23 cellular contexts compared by ENCODE assay signal in the genomic region with DNA sequence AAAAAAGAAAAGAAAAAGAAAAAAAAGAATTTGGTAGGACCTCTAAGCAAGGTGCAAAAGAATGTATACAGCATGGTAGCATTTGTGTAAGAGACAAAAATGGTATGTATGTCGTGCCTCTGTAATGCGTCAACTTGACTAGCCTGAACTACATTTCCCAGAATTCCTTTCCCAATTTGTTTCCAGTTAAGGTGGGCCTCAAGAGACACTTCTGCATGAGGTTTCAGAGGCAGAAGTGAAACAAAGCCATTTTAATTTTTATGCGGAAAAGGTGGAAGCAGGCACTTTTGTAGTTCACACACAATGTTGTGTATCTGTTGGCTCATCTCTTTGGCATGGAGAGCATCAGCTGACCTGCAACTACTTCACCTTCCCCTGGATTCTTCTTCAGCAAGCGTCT.
"Had no signal": no experiment of that assay in that cellular context is flagged by ENCODE, and none has a peak within 500 bp of the region (broad histone marks: within the 10 kb centered on the region; RNA-seq: fewer than 3 reads in every experiment).

No MANE protein-coding gene starts in this region.

- H3K9me3 Mint-ChIP-seq: activated CD4-positive, alpha-beta T cell treated with anti-CD3 and anti-CD28 coated beads, Interleukin-2, amount 10 ng/mL, durations not matched to agents 24 days and 14 days; activated CD8-positive, alpha-beta T cell treated with anti-CD3 and anti-CD28 coated beads for 36 hours; activated naive CD4-positive, alpha-beta T cell treated with anti-CD3 and anti-CD28 coated beads, Interleukin-2, amount 10 ng/mL, durations not matched to agents 7 days and 5 days; activated T-cell treated with anti-CD3 and anti-CD28 coated beads, Interleukin-2, amount 50 U/mL, for 4 hours; endodermal cell; nephron progenitor cell had no signal

- H3K36me3 Mint-ChIP-seq: activated naive CD4-positive, alpha-beta T cell treated with anti-CD3 and anti-CD28 coated beads, Interleukin-2, amount 10 ng/mL, durations not matched to agents 7 days and 5 days had no signal

- H3K27ac ChIP-seq: brain microvascular endothelial cell, epithelial cell of prostate, foreskin keratinocyte had no signal

- H3K4me3 ChIP-seq: lung had no signal

- H3K36me3 ChIP-seq: brain microvascular endothelial cell had no signal

- H3K27ac Mint-ChIP-seq: activated CD4-positive, alpha-beta T cell treated with anti-CD3 and anti-CD28 coated beads, Interleukin-2, amount 10 ng/mL, durations not matched to agents 24 days and 14 days; activated CD8-positive, alpha-beta T cell treated with anti-CD3 and anti-CD28 coated beads for 36 hours; activated naive CD4-positive, alpha-beta T cell treated with anti-CD3 and anti-CD28 coated beads, Interleukin-2, amount 10 ng/mL, durations not matched to agents 7 days and 5 days; endodermal cell; nephron progenitor cell had no signal

- ATAC-seq: activated CD8-positive, alpha-beta T cell treated with anti-CD3 and anti-CD28 coated beads for 36 hours; activated T-cell treated with anti-CD3 and anti-CD28 coated beads, Interleukin-2, amount 50 U/mL, for 4 hours; foreskin keratinocyte; left colon had no signal

- DNase-seq: activated CD4-positive, alpha-beta T cell treated with anti-CD3 and anti-CD28 coated beads, Interleukin-2, amount 10 ng/mL, durations not matched to agents 24 days and 14 days; activated CD8-positive, alpha-beta T cell treated with anti-CD3 and anti-CD28 coated beads for 36 hours; activated effector memory CD4-positive, alpha-beta T cell treated with Interleukin-2 at 50 U/mL for 16 hours; activated naive CD4-positive, alpha-beta T cell treated with anti-CD3 and anti-CD28 coated beads, Interleukin-2, amount 10 ng/mL, durations not matched to agents 7 days and 5 days; activated T-cell treated with anti-CD3 and anti-CD28 coated beads, Interleukin-2, amount 50 U/mL, for 4 hours; aorta; brain microvascular endothelial cell; central memory CD4-positive, alpha-beta T cell; endodermal cell; foreskin keratinocyte; hypothalamus; islet precursor cell; left colon; midbrain; nephron progenitor cell; nucleus accumbens; posterior cingulate gyrus; stimulated activated naive CD4-positive, alpha-beta T cell had no signal

- FAIRE-seq: colon, TTC549, urothelium cell line had no signal

- H3K27me3 ChIP-seq: brain microvascular endothelial cell, foreskin keratinocyte had no signal

- H3K4me1 ChIP-seq: foreskin keratinocyte had no signal
